8 cellular contexts compared by ENCODE assay signal in genomic region chr2:228657807-228658402, GRCh38.
DNase-seq lines count a peak whose midpoint lies in the region; ATAC-seq, FAIRE-seq and TF ChIP-seq lines count a peak whose summit lies in the region.

No MANE protein-coding gene starts in this region.

- DNase-seq in activated CD8-positive, alpha-beta T cell treated with anti-CD3 and anti-CD28 coated beads for 36 hours, result no peak
- DNase-seq in activated CD8-positive, alpha-beta T cell treated with anti-CD3 and anti-CD28 coated beads, Interleukin-2, amount 10 ng/mL, durations not matched to agents 7 days and 5 days, result no peak
- DNase-seq in NCI-H2196 (lab: John Stamatoyannopoulos, UW; ENCODE audit: unreplicated experiment) (peak; percentile 60), cardiac fibroblast (ENCODE audit: low read depth in 2 of 2) (peak; percentile 66 to 76), mesothelial cell of epicardium (ENCODE audit: low spot score in 2 of 2, unreplicated experiment in 2 of 2) (no peak), GM19239 (ENCODE audit: insufficient read length, low spot score) (no peak)

- POLR2A ChIA-PET in activated CD8-positive, alpha-beta T cell treated with anti-CD3 and anti-CD28 coated beads for 36 hours (lab: Charles Lee), result no interaction called here
- POLR2A ChIA-PET in activated CD8-positive, alpha-beta T cell treated with anti-CD3 and anti-CD28 coated beads, Interleukin-2, amount 10 ng/mL, durations not matched to agents 7 days and 5 days (lab: Charles Lee), result no interaction called here

- no peak overlapping the region for H3K4me3 ChIP-seq in cardiac fibroblast (replicated peaks in 1 of 2; ENCODE audit: low read depth in 2 of 2, low read length in 2 of 2)

- H3K4me3 Mint-ChIP-seq in activated CD8-positive, alpha-beta T cell treated with anti-CD3 and anti-CD28 coated beads for 36 hours, result no peak overlapping the region
- H3K4me3 Mint-ChIP-seq in activated CD8-positive, alpha-beta T cell treated with anti-CD3 and anti-CD28 coated beads, Interleukin-2, amount 10 ng/mL, durations not matched to agents 7 days and 5 days, result no peak overlapping the region
- H3K4me3 Mint-ChIP-seq in mesothelial cell of epicardium, result no peak overlapping the region

- ATAC-seq in activated CD8-positive, alpha-beta T cell treated with anti-CD3 and anti-CD28 coated beads for 36 hours, result no peak
- no peak for ATAC-seq in activated CD8-positive, alpha-beta T cell treated with anti-CD3 and anti-CD28 coated beads, Interleukin-2, amount 10 ng/mL, durations not matched to agents 7 days and 5 days
- ATAC-seq in GM19455 (IDR thresholded peaks at IDR 0.05; ENCODE audit: unreplicated experiment) (no peak), GM18502 (IDR thresholded peaks at IDR 0.05; ENCODE audit: poor library complexity, unreplicated experiment) (no peak)

- peaks cover 4% of the 10 kb centered on the region for H3K9me3 Mint-ChIP-seq in activated CD8-positive, alpha-beta T cell treated with anti-CD3 and anti-CD28 coated beads for 36 hours
- no peaks in the 10 kb centered on the region for H3K9me3 Mint-ChIP-seq in activated CD8-positive, alpha-beta T cell treated with anti-CD3 and anti-CD28 coated beads, Interleukin-2, amount 10 ng/mL, durations not matched to agents 7 days and 5 days (ENCODE audit: insufficient read depth)
- H3K9me3 Mint-ChIP-seq in mesothelial cell of epicardium, result no peaks in the 10 kb centered on the region

- TF ChIP-seq CTCF in activated CD8-positive, alpha-beta T cell treated with anti-CD3 and anti-CD28 coated beads for 36 hours (IDR thresholded peaks at IDR 0.05), result peak; percentile 16
- TF ChIP-seq CTCF in cardiac fibroblast (IDR thresholded peaks at IDR 0.05; ENCODE audit: low read depth, low read length) (peak; percentile 57), mesothelial cell of epicardium (IDR thresholded peaks at IDR 0.05; ENCODE audit: unreplicated experiment) (peak; percentile 53)

- no peaks in the 10 kb centered on the region for H3K36me3 Mint-ChIP-seq in activated CD8-positive, alpha-beta T cell treated with anti-CD3 and anti-CD28 coated beads for 36 hours (ENCODE audit: low read depth)
- no peaks in the 10 kb centered on the region for H3K36me3 Mint-ChIP-seq in activated CD8-positive, alpha-beta T cell treated with anti-CD3 and anti-CD28 coated beads, Interleukin-2, amount 10 ng/mL, durations not matched to agents 7 days and 5 days (ENCODE audit: low read depth)
- H3K36me3 Mint-ChIP-seq in mesothelial cell of epicardium, result no peaks in the 10 kb centered on the region

- H3K27me3 Mint-ChIP-seq in activated CD8-positive, alpha-beta T cell treated with anti-CD3 and anti-CD28 coated beads for 36 hours, result no peaks in the 10 kb centered on the region
- H3K27me3 Mint-ChIP-seq in activated CD8-positive, alpha-beta T cell treated with anti-CD3 and anti-CD28 coated beads, Interleukin-2, amount 10 ng/mL, durations not matched to agents 7 days and 5 days (ENCODE audit: low read depth), result no peaks in the 10 kb centered on the region
- H3K27me3 Mint-ChIP-seq in mesothelial cell of epicardium (ENCODE audit: low read depth), result peaks cover 1% of the 10 kb centered on the region

- intact Hi-C loops in activated CD8-positive, alpha-beta T cell treated with anti-CD3 and anti-CD28 coated beads for 36 hours (cut with micrococcal nuclease), result no loop called here

- H3K4me1 Mint-ChIP-seq in activated CD8-positive, alpha-beta T cell treated with anti-CD3 and anti-CD28 coated beads for 36 hours (ENCODE audit: low read depth), result no peaks in the 10 kb centered on the region
- H3K4me1 Mint-ChIP-seq in activated CD8-positive, alpha-beta T cell treated with anti-CD3 and anti-CD28 coated beads, Interleukin-2, amount 10 ng/mL, durations not matched to agents 7 days and 5 days (ENCODE audit: low read depth), result no peaks in the 10 kb centered on the region
- no peaks in the 10 kb centered on the region for H3K4me1 Mint-ChIP-seq in mesothelial cell of epicardium

- no peak for FAIRE-seq in GM19239 (lab: Jason Lieb, UNC)

- no peak overlapping the region for H3K27ac Mint-ChIP-seq in activated CD8-positive, alpha-beta T cell treated with anti-CD3 and anti-CD28 coated beads for 36 hours
- no peak overlapping the region for H3K27ac Mint-ChIP-seq in activated CD8-positive, alpha-beta T cell treated with anti-CD3 and anti-CD28 coated beads, Interleukin-2, amount 10 ng/mL, durations not matched to agents 7 days and 5 days
- H3K27ac Mint-ChIP-seq in mesothelial cell of epicardium, result no peak overlapping the region

- CTCF ChIA-PET in activated CD8-positive, alpha-beta T cell treated with anti-CD3 and anti-CD28 coated beads for 36 hours (lab: Charles Lee), result no interaction called here
- CTCF ChIA-PET in activated CD8-positive, alpha-beta T cell treated with anti-CD3 and anti-CD28 coated beads, Interleukin-2, amount 10 ng/mL, durations not matched to agents 7 days and 5 days (lab: Charles Lee), result no interaction called here

Comparison
In these comparisons a context has a peak if more than half of its experiments do, and no peak if none do; other contexts are left out.
1. DNase-seq: peak in NCI-H2196 (single experiment) and cardiac fibroblast (2 of 2); none in activated CD8-positive, alpha-beta T cell treated with anti-CD3 and anti-CD28 coated beads for 36 hours (single experiment), activated CD8-positive, alpha-beta T cell treated with anti-CD3 and anti-CD28 coated beads, Interleukin-2, amount 10 ng/mL, durations not matched to agents 7 days and 5 days (single experiment), mesothelial cell of epicardium (0 of 2) and GM19239 (single experiment).
2. Peak in every context shown above with its lines, with median percentiles within 50 percentile points of each other: CTCF ChIP-seq.